ENCODE assay signal across 8 cellular contexts in the genomic region with DNA sequence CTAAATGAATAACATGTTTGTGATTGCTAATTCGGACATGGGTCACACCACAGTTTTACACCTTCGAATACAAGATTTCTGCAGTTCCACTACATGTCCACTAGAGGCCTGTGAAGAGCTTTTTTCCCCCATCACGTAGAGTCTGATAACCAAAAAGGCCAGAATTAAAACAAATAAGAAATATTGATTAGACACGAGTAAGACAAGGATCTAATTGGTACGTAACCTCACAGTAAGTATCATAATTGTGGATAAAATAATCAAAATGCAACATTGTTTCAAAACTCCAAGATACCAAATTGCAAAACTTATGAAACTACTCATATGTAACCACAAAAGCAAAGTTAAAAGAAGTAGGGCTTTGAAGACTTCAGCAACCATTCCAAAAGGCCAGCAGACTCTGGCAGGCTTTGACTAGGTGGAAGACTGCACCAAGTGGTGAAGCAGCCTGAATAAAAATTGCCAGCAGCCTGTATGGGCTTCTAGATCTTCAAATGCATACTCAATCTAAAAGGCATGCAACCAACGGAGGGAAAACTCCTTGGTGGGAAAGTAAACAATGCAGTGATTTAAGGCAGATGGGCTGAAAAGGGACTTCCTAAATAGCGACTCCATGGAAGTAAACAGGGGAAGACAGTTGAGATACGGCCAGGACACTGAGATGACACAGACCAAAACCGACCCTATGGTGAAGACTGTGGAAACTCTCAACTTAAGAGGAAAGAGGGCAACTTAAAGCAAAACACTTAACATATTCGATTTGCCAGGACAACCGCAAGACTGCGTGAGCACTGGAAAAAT. TPM values are rescaled to one million over a fixed set of nuclear protein-coding genes. Genes with fewer than 3 reads are reported as not detected.
DNase-seq lines count a peak whose midpoint lies in the region; ATAC-seq and TF ChIP-seq lines count a peak whose summit lies in the region.

No MANE protein-coding gene starts in this region.

- no peak overlapping the region for H3K4me3 Mint-ChIP-seq in endothelial cell (ENCODE audit: unreplicated experiment)
- H3K4me3 Mint-ChIP-seq in activated CD4-positive, alpha-beta memory T cell treated with anti-CD3 and anti-CD28 coated beads for 36 hours: no peak overlapping the region

- H3K27me3 ChIP-seq in muscle layer of colon (ENCODE audit: control insufficient read depth in 1 of 2, insufficient read depth in 2 of 2, low read length in 2 of 2): no peaks in the 10 kb centered on the region

- no peak overlapping the region for H3K9ac ChIP-seq in muscle layer of colon (ENCODE audit: low read length)

- DNase-seq in COLO829 (ENCODE audit: low spot score) (peak; percentile 46), HuH-7 (ENCODE audit: low spot score) (peak; percentile 26), RWPE1 (ENCODE audit: low spot score) (peak; percentile 48), endothelial cell (ENCODE audit: low spot score) (no peak), cortex of kidney (lab: John Stamatoyannopoulos, UW) (no peak)
- no peak for DNase-seq in activated CD4-positive, alpha-beta memory T cell treated with anti-CD3 and anti-CD28 coated beads for 36 hours

- H3K9me3 Mint-ChIP-seq in endothelial cell (ENCODE audit: unreplicated experiment): no peaks in the 10 kb centered on the region
- H3K9me3 Mint-ChIP-seq in activated CD4-positive, alpha-beta memory T cell treated with anti-CD3 and anti-CD28 coated beads for 36 hours: peaks cover 21% of the 10 kb centered on the region

- H3K4me1 Mint-ChIP-seq in endothelial cell (ENCODE audit: unreplicated experiment): peaks cover 35% of the 10 kb centered on the region
- H3K4me1 Mint-ChIP-seq in activated CD4-positive, alpha-beta memory T cell treated with anti-CD3 and anti-CD28 coated beads for 36 hours (ENCODE audit: low read depth): peaks cover 10% of the 10 kb centered on the region

- H3K4me1 ChIP-seq in muscle layer of colon (ENCODE audit: insufficient read depth, low read length): peaks cover 49% of the 10 kb centered on the region

- peak; percentile 81 for ATAC-seq in GM18909 (IDR thresholded peaks at IDR 0.05; ENCODE audit: poor library complexity, unreplicated experiment)

- peaks cover 2% of the 10 kb centered on the region for H3K27me3 Mint-ChIP-seq in endothelial cell (ENCODE audit: unreplicated experiment)
- peaks cover 5% of the 10 kb centered on the region for H3K27me3 Mint-ChIP-seq in activated CD4-positive, alpha-beta memory T cell treated with anti-CD3 and anti-CD28 coated beads for 36 hours

- POLR2A ChIA-PET in RWPE1 (lab: Yijun Ruan, JAX; ENCODE audit: low non-redundant PET): no interaction called here
- POLR2A ChIA-PET in activated CD4-positive, alpha-beta memory T cell treated with anti-CD3 and anti-CD28 coated beads for 36 hours (lab: Charles Lee): no interaction called here

- peaks cover 28% of the 10 kb centered on the region for H3K36me3 Mint-ChIP-seq in endothelial cell (ENCODE audit: low read depth, unreplicated experiment)
- H3K36me3 Mint-ChIP-seq in activated CD4-positive, alpha-beta memory T cell treated with anti-CD3 and anti-CD28 coated beads for 36 hours: peaks cover 5% of the 10 kb centered on the region

- TF ChIP-seq CTCF in RWPE1 (conservative IDR thresholded peaks at IDR 0.05; ENCODE audit: low read depth): peak; percentile 94
- TF ChIP-seq CTCF in endothelial cell (IDR thresholded peaks at IDR 0.05; ENCODE audit: unreplicated experiment): peak; percentile 78

- no peak overlapping the region for H3K4me3 ChIP-seq in muscle layer of colon (ENCODE audit: low read depth in 1 of 2, low read length in 2 of 2)

- intact Hi-C loops in activated CD4-positive, alpha-beta memory T cell treated with anti-CD3 and anti-CD28 coated beads for 36 hours (cut with micrococcal nuclease): loop anchor here (1.0 to 5.0 kb wide), 3 partner anchors 313 to 1933 kb away; no protein-coding TSS in a partner anchor

- peak overlapping the region; percentile 92 for H3K27ac Mint-ChIP-seq in endothelial cell (ENCODE audit: unreplicated experiment)
- H3K27ac Mint-ChIP-seq in activated CD4-positive, alpha-beta memory T cell treated with anti-CD3 and anti-CD28 coated beads for 36 hours: no peak overlapping the region

- H3K36me3 ChIP-seq in muscle layer of colon (ENCODE audit: insufficient read depth, low read length): peaks cover 4% of the 10 kb centered on the region

- no peak overlapping the region; the same call in 1 of the 2 replicates for H3K27ac ChIP-seq in RWPE1
- H3K27ac ChIP-seq in muscle layer of colon (ENCODE audit: low read depth, low read length): peak overlapping the region; percentile 25

- no peaks in the 10 kb centered on the region for H3K9me3 ChIP-seq in muscle layer of colon (ENCODE audit: low read length)

- CTCF ChIA-PET in RWPE1 (lab: Yijun Ruan, JAX): interaction anchor here (0.5 to 1.3 kb wide), 8 partner anchors 11 to 495 kb away, joined by 3 to 7 read pairs (median 4); no protein-coding TSS in a partner anchor
- CTCF ChIA-PET in activated CD4-positive, alpha-beta memory T cell treated with anti-CD3 and anti-CD28 coated beads for 36 hours (lab: Charles Lee): interaction anchor here (1.0 to 2.5 kb wide), 6 partner anchors 11 to 495 kb away, joined by 3 to 25 read pairs (median 4); no protein-coding TSS in a partner anchor

RNA-seq across cellular contexts. Expression of gene STARD13, which starts 56.7 kb away (rescaled TPM):
- total RNA-seq in endothelial cell (ENCODE audit: unreplicated experiment): 63.8 TPM
- total RNA-seq in activated CD4-positive, alpha-beta memory T cell treated with anti-CD3 and anti-CD28 coated beads for 36 hours: under 1 TPM; 0.48 to 0.99 TPM

Comparison
In these comparisons a context has a peak if more than half of its experiments do, and no peak if none do; other contexts are left out.
1. DNase-seq: peak in COLO829 (single experiment), HuH-7 (single experiment) and RWPE1 (single experiment); none in endothelial cell (single experiment), cortex of kidney (single experiment) and activated CD4-positive, alpha-beta memory T cell treated with anti-CD3 and anti-CD28 coated beads for 36 hours (single experiment).
2. RNA of gene STARD13, which starts 56.7 kb away (total RNA-seq): 63.8 TPM in endothelial cell (single experiment); 0.48 to 0.99 TPM in activated CD4-positive, alpha-beta memory T cell treated with anti-CD3 and anti-CD28 coated beads for 36 hours; every median in the first group is over 10 times any median in the second.